1 cellular context compared by ENCODE assay signal in genomic region chr9:34458013-34458966, GRCh38.
TF ChIP-seq lines count a peak whose summit lies in the region.

Gene DNAI1 (plus strand): TSS chr9:34458805. CDS start chr9:34459006, 201 bp downstream.
A gene with protein sequence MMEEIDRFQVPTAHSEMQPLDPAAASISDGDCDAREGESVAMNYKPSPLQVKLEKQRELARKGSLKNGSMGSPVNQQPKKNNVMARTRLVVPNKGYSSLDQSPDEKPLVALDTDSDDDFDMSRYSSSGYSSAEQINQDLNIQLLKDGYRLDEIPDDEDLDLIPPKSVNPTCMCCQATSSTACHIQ (minus strand): TSS chr9:34458570. CDS start chr9:34458263, 307 bp downstream.

TF ChIP-seq in HepG2, 621 proteins besides CTCF, POLR2A, EP300 and RAD21 (continued from another document and continues in another):
- no peak for TF ChIP-seq ZBTB40 (IDR thresholded peaks at IDR 0.05)
- no peak for TF ChIP-seq ZBTB40 (CRISPR knock-in tag; IDR thresholded peaks at IDR 0.05)
- no peak for TF ChIP-seq LBX2 (CRISPR knock-in tag; IDR thresholded peaks at IDR 0.05; ENCODE audit: borderline replicate concordance)
- no peak for TF ChIP-seq ZNF337 (CRISPR knock-in tag; IDR thresholded peaks at IDR 0.05; ENCODE audit: borderline replicate concordance, low read depth)
- TF ChIP-seq, protein P1, sequence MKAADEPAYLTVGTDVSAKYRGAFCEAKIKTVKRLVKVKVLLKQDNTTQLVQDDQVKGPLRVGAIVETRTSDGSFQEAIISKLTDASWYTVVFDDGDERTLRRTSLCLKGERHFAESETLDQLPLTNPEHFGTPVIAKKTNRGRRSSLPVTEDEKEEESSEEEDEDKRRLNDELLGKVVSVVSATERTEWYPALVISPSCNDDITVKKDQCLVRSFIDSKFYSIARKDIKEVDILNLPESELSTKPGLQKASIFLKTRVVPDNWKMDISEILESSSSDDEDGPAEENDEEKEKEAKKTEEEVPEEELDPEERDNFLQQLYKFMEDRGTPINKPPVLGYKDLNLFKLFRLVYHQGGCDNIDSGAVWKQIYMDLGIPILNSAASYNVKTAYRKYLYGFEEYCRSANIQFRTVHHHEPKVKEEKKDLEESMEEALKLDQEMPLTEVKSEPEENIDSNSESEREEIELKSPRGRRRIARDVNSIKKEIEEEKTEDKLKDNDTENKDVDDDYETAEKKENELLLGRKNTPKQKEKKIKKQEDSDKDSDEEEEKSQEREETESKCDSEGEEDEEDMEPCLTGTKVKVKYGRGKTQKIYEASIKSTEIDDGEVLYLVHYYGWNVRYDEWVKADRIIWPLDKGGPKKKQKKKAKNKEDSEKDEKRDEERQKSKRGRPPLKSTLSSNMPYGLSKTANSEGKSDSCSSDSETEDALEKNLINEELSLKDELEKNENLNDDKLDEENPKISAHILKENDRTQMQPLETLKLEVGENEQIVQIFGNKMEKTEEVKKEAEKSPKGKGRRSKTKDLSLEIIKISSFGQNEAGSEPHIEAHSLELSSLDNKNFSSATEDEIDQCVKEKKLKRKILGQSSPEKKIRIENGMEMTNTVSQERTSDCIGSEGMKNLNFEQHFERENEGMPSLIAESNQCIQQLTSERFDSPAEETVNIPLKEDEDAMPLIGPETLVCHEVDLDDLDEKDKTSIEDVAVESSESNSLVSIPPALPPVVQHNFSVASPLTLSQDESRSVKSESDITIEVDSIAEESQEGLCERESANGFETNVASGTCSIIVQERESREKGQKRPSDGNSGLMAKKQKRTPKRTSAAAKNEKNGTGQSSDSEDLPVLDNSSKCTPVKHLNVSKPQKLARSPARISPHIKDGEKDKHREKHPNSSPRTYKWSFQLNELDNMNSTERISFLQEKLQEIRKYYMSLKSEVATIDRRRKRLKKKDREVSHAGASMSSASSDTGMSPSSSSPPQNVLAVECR (CRISPR knock-in tag; IDR thresholded peaks at IDR 0.05; ENCODE audit: borderline replicate concordance): peak; percentile 87
- peak; percentile 51 for TF ChIP-seq THAP11 (CRISPR knock-in tag; IDR thresholded peaks at IDR 0.05)
- no peak for TF ChIP-seq E2F1 (CRISPR knock-in tag; IDR thresholded peaks at IDR 0.05)
- TF ChIP-seq ZNF451 (CRISPR knock-in tag; IDR thresholded peaks at IDR 0.05): no peak
- TF ChIP-seq, protein P2, sequence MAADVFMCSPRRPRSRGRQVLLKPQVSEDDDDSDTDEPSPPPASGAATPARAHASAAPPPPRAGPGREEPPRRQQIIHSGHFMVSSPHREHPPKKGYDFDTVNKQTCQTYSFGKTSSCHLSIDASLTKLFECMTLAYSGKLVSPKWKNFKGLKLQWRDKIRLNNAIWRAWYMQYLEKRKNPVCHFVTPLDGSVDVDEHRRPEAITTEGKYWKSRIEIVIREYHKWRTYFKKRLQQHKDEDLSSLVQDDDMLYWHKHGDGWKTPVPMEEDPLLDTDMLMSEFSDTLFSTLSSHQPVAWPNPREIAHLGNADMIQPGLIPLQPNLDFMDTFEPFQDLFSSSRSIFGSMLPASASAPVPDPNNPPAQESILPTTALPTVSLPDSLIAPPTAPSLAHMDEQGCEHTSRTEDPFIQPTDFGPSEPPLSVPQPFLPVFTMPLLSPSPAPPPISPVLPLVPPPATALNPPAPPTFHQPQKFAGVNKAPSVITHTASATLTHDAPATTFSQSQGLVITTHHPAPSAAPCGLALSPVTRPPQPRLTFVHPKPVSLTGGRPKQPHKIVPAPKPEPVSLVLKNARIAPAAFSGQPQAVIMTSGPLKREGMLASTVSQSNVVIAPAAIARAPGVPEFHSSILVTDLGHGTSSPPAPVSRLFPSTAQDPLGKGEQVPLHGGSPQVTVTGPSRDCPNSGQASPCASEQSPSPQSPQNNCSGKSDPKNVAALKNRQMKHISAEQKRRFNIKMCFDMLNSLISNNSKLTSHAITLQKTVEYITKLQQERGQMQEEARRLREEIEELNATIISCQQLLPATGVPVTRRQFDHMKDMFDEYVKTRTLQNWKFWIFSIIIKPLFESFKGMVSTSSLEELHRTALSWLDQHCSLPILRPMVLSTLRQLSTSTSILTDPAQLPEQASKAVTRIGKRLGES (CRISPR knock-in tag; IDR thresholded peaks at IDR 0.05; ENCODE audit: borderline replicate concordance): no peak
- TF ChIP-seq HNRNPUL1 (IDR thresholded peaks at IDR 0.05; ENCODE audit: low read depth, low read length): no peak
- TF ChIP-seq ZNF143 (CRISPR knock-in tag; IDR thresholded peaks at IDR 0.05): no peak
- peak; percentile 39; the same call in 1 of the 2 replicates for TF ChIP-seq CREB1 (IDR thresholded peaks at IDR 0.05)
- no peak for TF ChIP-seq CREB1 (CRISPR knock-in tag; IDR thresholded peaks at IDR 0.05)
- no peak for TF ChIP-seq LRRFIP1 (CRISPR knock-in tag; conservative IDR thresholded peaks at IDR 0.05)
- TF ChIP-seq ZNF264 (CRISPR knock-in tag; IDR thresholded peaks at IDR 0.05): no peak
- TF ChIP-seq RBFOX2 (IDR thresholded peaks at IDR 0.05; ENCODE audit: low read depth, low read length): peak; percentile 60
- no peak for TF ChIP-seq ZBTB42 (CRISPR knock-in tag; IDR thresholded peaks at IDR 0.05)
- no peak for TF ChIP-seq ZNF431 (CRISPR knock-in tag; IDR thresholded peaks at IDR 0.05; ENCODE audit: borderline replicate concordance, low read depth)
- no peak for TF ChIP-seq ZBTB25 (CRISPR knock-in tag; IDR thresholded peaks at IDR 0.05)
- no peak for TF ChIP-seq ZNF737 (CRISPR knock-in tag; IDR thresholded peaks at IDR 0.05; ENCODE audit: borderline replicate concordance)
- no peak for TF ChIP-seq ZNF350 (CRISPR knock-in tag; IDR thresholded peaks at IDR 0.05; ENCODE audit: borderline replicate concordance, low read depth)
